ENCODE assay signal across 1 cellular context in genomic region chrX:136909119-136909705, GRCh38.
TF ChIP-seq lines count a peak whose summit lies in the region.

No MANE protein-coding gene starts in this region.

TF ChIP-seq in K562, 482 proteins besides CTCF, POLR2A, EP300 and RAD21 (continued from another document and continues in another):
- no peak for TF ChIP-seq REST (CRISPR knock-in tag; IDR thresholded peaks at IDR 0.05; ENCODE audit: low read depth)
- no peak for TF ChIP-seq IRF2 (CRISPR knock-in tag; IDR thresholded peaks at IDR 0.05)
- no peak for TF ChIP-seq DNMT1 (IDR thresholded peaks at IDR 0.05)
- no peak for TF ChIP-seq CBX8 (IDR thresholded peaks at IDR 0.05; ENCODE audit: borderline replicate concordance, extremely low read depth, low read depth, low read length, poor library complexity, severe bottlenecking)
- 0 out of 2 replicates have a peak, but pooled peaks have one; percentile 59 for TF ChIP-seq FOXJ2 (tag; IDR thresholded peaks at IDR 0.05)
- TF ChIP-seq ERF (CRISPR knock-in tag; IDR thresholded peaks at IDR 0.05): 0 out of 2 replicates have a peak, but pooled peaks have one; percentile 19
- TF ChIP-seq ZNF766 (CRISPR knock-in tag; conservative IDR thresholded peaks at IDR 0.05): no peak
- no peak for TF ChIP-seq ZNF408 (CRISPR knock-in tag; IDR thresholded peaks at IDR 0.05; ENCODE audit: low read depth)
- no peak for TF ChIP-seq HMG20A (CRISPR knock-in tag; conservative IDR thresholded peaks at IDR 0.05)
- no peak for TF ChIP-seq FOXM1 (IDR thresholded peaks at IDR 0.05; ENCODE audit: low read depth)
- TF ChIP-seq FOXM1 (CRISPR knock-in tag; IDR thresholded peaks at IDR 0.05; ENCODE audit: low read depth): no peak
- TF ChIP-seq CBFA2T2 (conservative IDR thresholded peaks at IDR 0.05): no peak
- TF ChIP-seq NCOA2 (IDR thresholded peaks at IDR 0.05; ENCODE audit: partially characterized antibody in 2 of 2): no peak
- TF ChIP-seq, protein P1, sequence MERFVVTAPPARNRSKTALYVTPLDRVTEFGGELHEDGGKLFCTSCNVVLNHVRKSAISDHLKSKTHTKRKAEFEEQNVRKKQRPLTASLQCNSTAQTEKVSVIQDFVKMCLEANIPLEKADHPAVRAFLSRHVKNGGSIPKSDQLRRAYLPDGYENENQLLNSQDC (CRISPR knock-in tag; IDR thresholded peaks at IDR 0.05): no peak
- TF ChIP-seq, protein P2, sequence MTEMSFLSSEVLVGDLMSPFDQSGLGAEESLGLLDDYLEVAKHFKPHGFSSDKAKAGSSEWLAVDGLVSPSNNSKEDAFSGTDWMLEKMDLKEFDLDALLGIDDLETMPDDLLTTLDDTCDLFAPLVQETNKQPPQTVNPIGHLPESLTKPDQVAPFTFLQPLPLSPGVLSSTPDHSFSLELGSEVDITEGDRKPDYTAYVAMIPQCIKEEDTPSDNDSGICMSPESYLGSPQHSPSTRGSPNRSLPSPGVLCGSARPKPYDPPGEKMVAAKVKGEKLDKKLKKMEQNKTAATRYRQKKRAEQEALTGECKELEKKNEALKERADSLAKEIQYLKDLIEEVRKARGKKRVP (CRISPR knock-in tag; IDR thresholded peaks at IDR 0.05): 0 out of 2 replicates have a peak, but pooled peaks have one; percentile 25
- TF ChIP-seq BCLAF1 (IDR thresholded peaks at IDR 0.05; ENCODE audit: borderline replicate concordance in 1 of 2, control insufficient read depth in 1 of 2, low read depth in 2 of 2, low read length in 1 of 2): no peak
- TF ChIP-seq, protein P3, sequence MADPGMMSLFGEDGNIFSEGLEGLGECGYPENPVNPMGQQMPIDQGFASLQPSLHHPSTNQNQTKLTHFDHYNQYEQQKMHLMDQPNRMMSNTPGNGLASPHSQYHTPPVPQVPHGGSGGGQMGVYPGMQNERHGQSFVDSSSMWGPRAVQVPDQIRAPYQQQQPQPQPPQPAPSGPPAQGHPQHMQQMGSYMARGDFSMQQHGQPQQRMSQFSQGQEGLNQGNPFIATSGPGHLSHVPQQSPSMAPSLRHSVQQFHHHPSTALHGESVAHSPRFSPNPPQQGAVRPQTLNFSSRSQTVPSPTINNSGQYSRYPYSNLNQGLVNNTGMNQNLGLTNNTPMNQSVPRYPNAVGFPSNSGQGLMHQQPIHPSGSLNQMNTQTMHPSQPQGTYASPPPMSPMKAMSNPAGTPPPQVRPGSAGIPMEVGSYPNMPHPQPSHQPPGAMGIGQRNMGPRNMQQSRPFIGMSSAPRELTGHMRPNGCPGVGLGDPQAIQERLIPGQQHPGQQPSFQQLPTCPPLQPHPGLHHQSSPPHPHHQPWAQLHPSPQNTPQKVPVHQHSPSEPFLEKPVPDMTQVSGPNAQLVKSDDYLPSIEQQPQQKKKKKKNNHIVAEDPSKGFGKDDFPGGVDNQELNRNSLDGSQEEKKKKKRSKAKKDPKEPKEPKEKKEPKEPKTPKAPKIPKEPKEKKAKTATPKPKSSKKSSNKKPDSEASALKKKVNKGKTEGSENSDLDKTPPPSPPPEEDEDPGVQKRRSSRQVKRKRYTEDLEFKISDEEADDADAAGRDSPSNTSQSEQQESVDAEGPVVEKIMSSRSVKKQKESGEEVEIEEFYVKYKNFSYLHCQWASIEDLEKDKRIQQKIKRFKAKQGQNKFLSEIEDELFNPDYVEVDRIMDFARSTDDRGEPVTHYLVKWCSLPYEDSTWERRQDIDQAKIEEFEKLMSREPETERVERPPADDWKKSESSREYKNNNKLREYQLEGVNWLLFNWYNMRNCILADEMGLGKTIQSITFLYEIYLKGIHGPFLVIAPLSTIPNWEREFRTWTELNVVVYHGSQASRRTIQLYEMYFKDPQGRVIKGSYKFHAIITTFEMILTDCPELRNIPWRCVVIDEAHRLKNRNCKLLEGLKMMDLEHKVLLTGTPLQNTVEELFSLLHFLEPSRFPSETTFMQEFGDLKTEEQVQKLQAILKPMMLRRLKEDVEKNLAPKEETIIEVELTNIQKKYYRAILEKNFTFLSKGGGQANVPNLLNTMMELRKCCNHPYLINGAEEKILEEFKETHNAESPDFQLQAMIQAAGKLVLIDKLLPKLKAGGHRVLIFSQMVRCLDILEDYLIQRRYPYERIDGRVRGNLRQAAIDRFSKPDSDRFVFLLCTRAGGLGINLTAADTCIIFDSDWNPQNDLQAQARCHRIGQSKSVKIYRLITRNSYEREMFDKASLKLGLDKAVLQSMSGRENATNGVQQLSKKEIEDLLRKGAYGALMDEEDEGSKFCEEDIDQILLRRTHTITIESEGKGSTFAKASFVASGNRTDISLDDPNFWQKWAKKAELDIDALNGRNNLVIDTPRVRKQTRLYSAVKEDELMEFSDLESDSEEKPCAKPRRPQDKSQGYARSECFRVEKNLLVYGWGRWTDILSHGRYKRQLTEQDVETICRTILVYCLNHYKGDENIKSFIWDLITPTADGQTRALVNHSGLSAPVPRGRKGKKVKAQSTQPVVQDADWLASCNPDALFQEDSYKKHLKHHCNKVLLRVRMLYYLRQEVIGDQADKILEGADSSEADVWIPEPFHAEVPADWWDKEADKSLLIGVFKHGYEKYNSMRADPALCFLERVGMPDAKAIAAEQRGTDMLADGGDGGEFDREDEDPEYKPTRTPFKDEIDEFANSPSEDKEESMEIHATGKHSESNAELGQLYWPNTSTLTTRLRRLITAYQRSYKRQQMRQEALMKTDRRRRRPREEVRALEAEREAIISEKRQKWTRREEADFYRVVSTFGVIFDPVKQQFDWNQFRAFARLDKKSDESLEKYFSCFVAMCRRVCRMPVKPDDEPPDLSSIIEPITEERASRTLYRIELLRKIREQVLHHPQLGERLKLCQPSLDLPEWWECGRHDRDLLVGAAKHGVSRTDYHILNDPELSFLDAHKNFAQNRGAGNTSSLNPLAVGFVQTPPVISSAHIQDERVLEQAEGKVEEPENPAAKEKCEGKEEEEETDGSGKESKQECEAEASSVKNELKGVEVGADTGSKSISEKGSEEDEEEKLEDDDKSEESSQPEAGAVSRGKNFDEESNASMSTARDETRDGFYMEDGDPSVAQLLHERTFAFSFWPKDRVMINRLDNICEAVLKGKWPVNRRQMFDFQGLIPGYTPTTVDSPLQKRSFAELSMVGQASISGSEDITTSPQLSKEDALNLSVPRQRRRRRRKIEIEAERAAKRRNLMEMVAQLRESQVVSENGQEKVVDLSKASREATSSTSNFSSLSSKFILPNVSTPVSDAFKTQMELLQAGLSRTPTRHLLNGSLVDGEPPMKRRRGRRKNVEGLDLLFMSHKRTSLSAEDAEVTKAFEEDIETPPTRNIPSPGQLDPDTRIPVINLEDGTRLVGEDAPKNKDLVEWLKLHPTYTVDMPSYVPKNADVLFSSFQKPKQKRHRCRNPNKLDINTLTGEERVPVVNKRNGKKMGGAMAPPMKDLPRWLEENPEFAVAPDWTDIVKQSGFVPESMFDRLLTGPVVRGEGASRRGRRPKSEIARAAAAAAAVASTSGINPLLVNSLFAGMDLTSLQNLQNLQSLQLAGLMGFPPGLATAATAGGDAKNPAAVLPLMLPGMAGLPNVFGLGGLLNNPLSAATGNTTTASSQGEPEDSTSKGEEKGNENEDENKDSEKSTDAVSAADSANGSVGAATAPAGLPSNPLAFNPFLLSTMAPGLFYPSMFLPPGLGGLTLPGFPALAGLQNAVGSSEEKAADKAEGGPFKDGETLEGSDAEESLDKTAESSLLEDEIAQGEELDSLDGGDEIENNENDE (IDR thresholded peaks at IDR 0.05; ENCODE audit: low read depth, low read length): no peak
- TF ChIP-seq NKRF (IDR thresholded peaks at IDR 0.05; ENCODE audit: borderline replicate concordance): peak; percentile 73; the same call in 1 of the 2 replicates
- TF ChIP-seq CHD1 (IDR thresholded peaks at IDR 0.05; ENCODE audit: low read length): no peak
- no peak for TF ChIP-seq ZNF140 (CRISPR knock-in tag; IDR thresholded peaks at IDR 0.05)
- TF ChIP-seq, protein P4, sequence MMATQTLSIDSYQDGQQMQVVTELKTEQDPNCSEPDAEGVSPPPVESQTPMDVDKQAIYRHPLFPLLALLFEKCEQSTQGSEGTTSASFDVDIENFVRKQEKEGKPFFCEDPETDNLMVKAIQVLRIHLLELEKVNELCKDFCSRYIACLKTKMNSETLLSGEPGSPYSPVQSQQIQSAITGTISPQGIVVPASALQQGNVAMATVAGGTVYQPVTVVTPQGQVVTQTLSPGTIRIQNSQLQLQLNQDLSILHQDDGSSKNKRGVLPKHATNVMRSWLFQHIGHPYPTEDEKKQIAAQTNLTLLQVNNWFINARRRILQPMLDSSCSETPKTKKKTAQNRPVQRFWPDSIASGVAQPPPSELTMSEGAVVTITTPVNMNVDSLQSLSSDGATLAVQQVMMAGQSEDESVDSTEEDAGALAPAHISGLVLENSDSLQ (IDR thresholded peaks at IDR 0.05): no peak
- no peak for TF ChIP-seq ZNF644 (tag; IDR thresholded peaks at IDR 0.05; ENCODE audit: low read depth)
- TF ChIP-seq CBFA2T3 (IDR thresholded peaks at IDR 0.05): no peak
- no peak for TF ChIP-seq ETS2 (tag; IDR thresholded peaks at IDR 0.05; ENCODE audit: borderline replicate concordance, poor library complexity, severe bottlenecking)
- no peak for TF ChIP-seq ZNF316 (IDR thresholded peaks at IDR 0.05)
- no peak for TF ChIP-seq BACH1 (tag; IDR thresholded peaks at IDR 0.05)
- TF ChIP-seq, protein P5, sequence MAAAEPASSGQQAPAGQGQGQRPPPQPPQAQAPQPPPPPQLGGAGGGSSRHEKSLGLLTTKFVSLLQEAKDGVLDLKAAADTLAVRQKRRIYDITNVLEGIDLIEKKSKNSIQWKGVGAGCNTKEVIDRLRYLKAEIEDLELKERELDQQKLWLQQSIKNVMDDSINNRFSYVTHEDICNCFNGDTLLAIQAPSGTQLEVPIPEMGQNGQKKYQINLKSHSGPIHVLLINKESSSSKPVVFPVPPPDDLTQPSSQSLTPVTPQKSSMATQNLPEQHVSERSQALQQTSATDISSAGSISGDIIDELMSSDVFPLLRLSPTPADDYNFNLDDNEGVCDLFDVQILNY (CRISPR knock-in tag; IDR thresholded peaks at IDR 0.05): no peak
- TF ChIP-seq ZNF347 (CRISPR knock-in tag; IDR thresholded peaks at IDR 0.05; ENCODE audit: low read depth): no peak
- no peak for TF ChIP-seq TCF15 (CRISPR knock-in tag; IDR thresholded peaks at IDR 0.05)
- no peak for TF ChIP-seq ZNF696 (CRISPR knock-in tag; conservative IDR thresholded peaks at IDR 0.05)
